1 cellular context compared by ENCODE assay signal in genomic region chr4:158671915-158672806, GRCh38.
TF ChIP-seq lines count a peak whose summit lies in the region.

ETFDH (plus strand) TSS chr4:158672296; CDS start chr4:158672457, 161 bp downstream.

TF ChIP-seq in HepG2, 621 proteins besides CTCF, POLR2A, EP300 and RAD21 (continued from another document and continues in another):
- peak; percentile 87 for TF ChIP-seq ZNF639 (CRISPR knock-in tag; conservative IDR thresholded peaks at IDR 0.05)
- no peak for TF ChIP-seq ZUFSP (CRISPR knock-in tag; IDR thresholded peaks at IDR 0.05; ENCODE audit: borderline replicate concordance)
- no peak for TF ChIP-seq AGO1 (IDR thresholded peaks at IDR 0.05; ENCODE audit: low read depth, low read length, poor library complexity, severe bottlenecking)
- peak; percentile 73 for TF ChIP-seq SUZ12 (IDR thresholded peaks at IDR 0.05; ENCODE audit: low read depth, low read length)
- peak; percentile 95 for TF ChIP-seq KDM5B (CRISPR knock-in tag; IDR thresholded peaks at IDR 0.05; ENCODE audit: borderline replicate concordance)
- peak; percentile 98 for TF ChIP-seq CREM (IDR thresholded peaks at IDR 0.05)
- no peak for TF ChIP-seq CREM (CRISPR knock-in tag; IDR thresholded peaks at IDR 0.05)
- TF ChIP-seq ZNF614 (CRISPR knock-in tag; IDR thresholded peaks at IDR 0.05; ENCODE audit: borderline replicate concordance), result peak; percentile 91
- TF ChIP-seq ZNF24 (IDR thresholded peaks at IDR 0.05), result no peak
- peak; percentile 96 for TF ChIP-seq GABPB1 (CRISPR knock-in tag; IDR thresholded peaks at IDR 0.05)
- TF ChIP-seq STAG1 (CRISPR knock-in tag; IDR thresholded peaks at IDR 0.05), result peak; percentile 57
- no peak for TF ChIP-seq ZNF646 (CRISPR knock-in tag; IDR thresholded peaks at IDR 0.05)
- TF ChIP-seq TCF7 (IDR thresholded peaks at IDR 0.05; ENCODE audit: low read depth), result no peak
- peak; percentile 15; the same call in 1 of the 2 replicates for TF ChIP-seq ZFP37 (CRISPR knock-in tag; IDR thresholded peaks at IDR 0.05; ENCODE audit: borderline replicate concordance)
- 0 out of 2 replicates have a peak, but pooled peaks have one; percentile 2 for TF ChIP-seq ZFP62 (CRISPR knock-in tag; IDR thresholded peaks at IDR 0.05)
- no peak for TF ChIP-seq HDAC6 (IDR thresholded peaks at IDR 0.05; ENCODE audit: low read depth, low read length)
- no peak for TF ChIP-seq TERF1 (CRISPR knock-in tag; IDR thresholded peaks at IDR 0.05)
- TF ChIP-seq ZHX1 (CRISPR knock-in tag; IDR thresholded peaks at IDR 0.05; ENCODE audit: low read depth), result peak; percentile 70; the same call in 1 of the 2 replicates
- peak; percentile 98; the same call in 1 of the 2 replicates for TF ChIP-seq PRDM4 (CRISPR knock-in tag; IDR thresholded peaks at IDR 0.05; ENCODE audit: borderline replicate concordance)
- TF ChIP-seq SIN3A (IDR thresholded peaks at IDR 0.05; ENCODE audit: borderline replicate concordance, low read depth, low read length), result peak; percentile 23; the same call in 1 of the 2 replicates
- peak; percentile 46; the same call in 1 of the 2 replicates for TF ChIP-seq HNF4G (IDR thresholded peaks at IDR 0.05; ENCODE audit: borderline replicate concordance, low read depth, low read length)
- TF ChIP-seq HNF4G (CRISPR knock-in tag; IDR thresholded peaks at IDR 0.05; ENCODE audit: borderline replicate concordance, low read depth), result peak; percentile 84; the same call in 1 of the 2 replicates
- no peak; the same call in 1 of the 2 replicates for TF ChIP-seq EHMT2 (IDR thresholded peaks at IDR 0.05; ENCODE audit: borderline replicate concordance, low read depth, low read length)
- peak; percentile 61 for TF ChIP-seq ZFY (CRISPR knock-in tag; IDR thresholded peaks at IDR 0.05)
- peak; percentile 86 for TF ChIP-seq ZBTB2 (CRISPR knock-in tag; IDR thresholded peaks at IDR 0.05; ENCODE audit: low read depth)
- 0 out of 2 replicates have a peak, but pooled peaks have one; percentile 26 for TF ChIP-seq NFKBIZ (CRISPR knock-in tag; IDR thresholded peaks at IDR 0.05)
- TF ChIP-seq HMGXB3 (CRISPR knock-in tag; IDR thresholded peaks at IDR 0.05; ENCODE audit: borderline replicate concordance), result peak; percentile 97
- TF ChIP-seq RBM39 (IDR thresholded peaks at IDR 0.05; ENCODE audit: low read depth, low read length, poor library complexity, severe bottlenecking), result no peak
- TF ChIP-seq MED13 (CRISPR knock-in tag; IDR thresholded peaks at IDR 0.05), result peak; percentile 37; the same call in 1 of the 2 replicates
- peak; percentile 72 for TF ChIP-seq FOXA3 (CRISPR knock-in tag; IDR thresholded peaks at IDR 0.05)
